In genomic region chr17:4733073-4733531, GRCh38 we compare ENCODE assay signal across 8 cellular contexts. TPM values are rescaled to one million over a fixed set of nuclear protein-coding genes. Genes with fewer than 3 reads are reported as not detected.
DNase-seq lines count a peak whose midpoint lies in the region; ATAC-seq, FAIRE-seq and TF ChIP-seq lines count a peak whose summit lies in the region.
"Had no signal": no experiment of that assay in that cellular context is flagged by ENCODE, and none has a peak within 500 bp of the region (broad histone marks: within the 10 kb centered on the region; RNA-seq: fewer than 3 reads in every experiment).

No MANE protein-coding gene starts in this region.

- H3K27ac ChIP-seq in GM12878 (ENCODE audit: control insufficient read depth, insufficient read depth) (no peak overlapping the region), stomach (peak overlapping the region in 2 of 5 donors; percentile 49 to 97)

- H3K36me3 ChIP-seq in GM12878 (ENCODE audit: control insufficient read depth in 2 of 2, insufficient read depth in 2 of 2, low read length in 1 of 2) (no peaks in the 10 kb centered on the region), stomach (peaks cover 9 to 28% (median 22%) of the 10 kb centered on the region in 4 donors), HAP-1 (replicated peaks) (peaks cover 2% of the 10 kb centered on the region; the same call in 1 of the 2 replicates)

- H4K20me1 ChIP-seq in GM12878 (ENCODE audit: control insufficient read depth, insufficient read depth), result no peaks in the 10 kb centered on the region

- no TSS peak for BruUV-seq in GM12878 (replicated peaks; lab: Mats Ljungman, UMichigan)

- peak; percentile 66 for DNase-seq in NAMALWA (ENCODE audit: low spot score)
- DNase-seq in GM12878 (ENCODE audit: low read depth, low spot score), result no peak
- no peak for DNase-seq in retinal pigment epithelial cell (ENCODE audit: low read depth)
- no peak for DNase-seq in stomach
- no peak for DNase-seq in HAP-1 (ENCODE audit: low spot score in 2 of 2)

- in situ Hi-C loops in GM12878 (cut with MboI) (no loop called here), HAP-1 (cut with MboI; ENCODE audit: low sequenced_read_pairs) (loop anchor here (5.0 kb wide), 1 partner anchor 149 kb away; no protein-coding TSS in a partner anchor)

- no peak for FAIRE-seq in GM12878 (lab: Jason Lieb, UNC)

- CTCF ChIA-PET in GM12878 (lab: Yijun Ruan, JAX), result interaction anchor here (0.6 to 3.0 kb wide), 14 partner anchors 10 to 697 kb away, joined by 3 to 16 read pairs (median 3); partner anchors contain the start of genes ARRB2, RNF167 and SLC25A11

- 0 out of 4 replicates have a peak, but pooled peaks cover 0 to 1% of the 10 kb centered on the region in 2 experiments for H3K27me3 ChIP-seq in GM12878 (replicated peaks in 1 of 2; ENCODE audit: control insufficient read depth in 2 of 2, insufficient read depth in 2 of 2, low read length in 1 of 2)
- H3K27me3 ChIP-seq in stomach, result no peaks in the 10 kb centered on the region
- H3K27me3 ChIP-seq in HAP-1 (ENCODE audit: low read depth), result no peaks in the 10 kb centered on the region

- POLR2A ChIA-PET in GM12878 (lab: Charles Lee), result interaction anchor here (0.5 to 1.4 kb wide), 2 partner anchors 29 to 103 kb away, joined by 5 read pairs; partner anchors contain the start of gene PELP1

- peak overlapping the region; percentile 72 for H3K4me2 ChIP-seq in GM12878 (ENCODE audit: control insufficient read depth, insufficient read depth)

- RAD21 ChIA-PET in GM12878 (lab: Charles Lee; ENCODE audit: unreplicated experiment), result interaction anchor here (1.0 to 1.1 kb wide), 3 partner anchors 21 to 57 kb away, joined by 3 to 8 read pairs (median 3); partner anchors contain the start of gene ARRB2

- TF ChIP-seq EP300 in GM12878 (IDR thresholded peaks at IDR 0.05; ENCODE audit: borderline replicate concordance in 1 of 2, control insufficient read depth in 1 of 2, low read depth in 2 of 2, low read length in 2 of 2), result no peak
- TF ChIP-seq EP300 in stomach (IDR thresholded peaks at IDR 0.05), result no peak

- TF ChIP-seq CTCF in GM12878 (IDR thresholded peaks at IDR 0.05 in 2 of 3, conservative IDR thresholded peaks at IDR 0.05 in 1 of 3; ENCODE audit: control insufficient read depth in 2 of 3, extremely low read depth in 1 of 3, insufficient read depth in 1 of 3, low read depth in 3 of 3, low read length in 3 of 3) (peak; percentile 52 to 68 (median 58)), retinal pigment epithelial cell (conservative IDR thresholded peaks at IDR 0.05; ENCODE audit: low read depth, low read length) (peak; percentile 15), stomach (IDR thresholded peaks at IDR 0.05) (peak in 1 of 7 experiments; percentile 10)

- peak; percentile 63 for TF ChIP-seq RAD21 in GM12878 (IDR thresholded peaks at IDR 0.05; ENCODE audit: insufficient read depth, low read depth, low read length)

- H3K9ac ChIP-seq in GM12878 (ENCODE audit: control insufficient read depth, insufficient read depth, low read length), result no peak overlapping the region; the same call in 1 of the 2 replicates

- 58% methylated on average over 6 of the region's 6 CpGs for WGBS in GM12878 (ENCODE audit: insufficient coverage, insufficient replicate concordance, low lambda C conversion rate, missing lambda C conversion rate)
- 73 to 81% (median 78%) methylated on average over 6 of the region's 6 CpGs for WGBS in stomach, 5 donors

- ATAC-seq in GM18867 (IDR thresholded peaks at IDR 0.05; ENCODE audit: unreplicated experiment), result peak; percentile 30
- ATAC-seq in GM12878, result peak; percentile 71
- ATAC-seq in GM19023 (IDR thresholded peaks at IDR 0.05; ENCODE audit: unreplicated experiment), result no peak

- SMC1A ChIA-PET in GM12878 (lab: Charles Lee; ENCODE audit: uncharacterized antibody, unreplicated experiment), result interaction anchor here (0.6 to 1.9 kb wide), 9 partner anchors 22 to 312 kb away, joined by 3 to 11 read pairs (median 3); partner anchors contain the start of gene ARRB2

- H2AFZ ChIP-seq in GM12878 (ENCODE audit: control insufficient read depth, low read depth, low read length), result no peak overlapping the region

- H3K4me1 ChIP-seq in GM12878 (ENCODE audit: control insufficient read depth, insufficient read depth, low read length) (peaks cover 18% of the 10 kb centered on the region), stomach (peaks cover 6 to 63% (median 23%) of the 10 kb centered on the region in 4 donors), HAP-1 (peaks cover 7% of the 10 kb centered on the region)

- H3K9me3 ChIP-seq in GM12878 (replicated peaks; ENCODE audit: control insufficient read depth, insufficient read depth, low read length), result no peaks in the 10 kb centered on the region
- no peaks in the 10 kb centered on the region for H3K9me3 ChIP-seq in stomach
- no peaks in the 10 kb centered on the region; the same call in 1 of the 2 replicates for H3K9me3 ChIP-seq in HAP-1
- H3K9me3 ChIP-seq: thoracic aorta had no signal

- intact Hi-C loops in GM12878 (cut with micrococcal nuclease; ENCODE audit: unreplicated experiment) (loop anchor here (1.0 to 10.0 kb wide), 3 partner anchors 52 to 169 kb away; partner anchors contain the start of genes CHRNE, GLTPD2 and VMO1), stomach (cut with DNase I; ENCODE audit: low total_unique reads) (loop anchor here (10.0 kb wide), 2 partner anchors 52 to 162 kb away; partner anchors contain the start of genes C17orf107, GLTPD2 and VMO1)

- H3K4me3 ChIP-seq in GM12878 (no peak overlapping the region), retinal pigment epithelial cell (ENCODE audit: low read length) (no peak overlapping the region), stomach (no peak overlapping the region), HAP-1 (no peak overlapping the region)
- H3K4me3 ChIP-seq: thoracic aorta had no signal

- peaks cover 4% of the 10 kb centered on the region for H3K79me2 ChIP-seq in GM12878 (ENCODE audit: control insufficient read depth, insufficient read depth, low read length)

- no peak for TF ChIP-seq POLR2A in GM12878 (IDR thresholded peaks at IDR 0.05; ENCODE audit: low read depth, low read length)
- no peak for TF ChIP-seq POLR2A in stomach (IDR thresholded peaks at IDR 0.05)

RNA-seq across cellular contexts. Expression of gene MED11, which starts 1.9 kb away (rescaled TPM):
- 10.2 and 11.0 TPM in 2 replicates for total RNA-seq in GM12878 (2013; cell fraction: nucleolus; rRNA removed)
- total RNA-seq in GM12878 (2014; rRNA removed), result 31.9 and 32.3 TPM in 2 replicates
- total RNA-seq in GM12878 (2014; rRNA removed; fragmentation: Illumina TruSeq; extraction: Trizol), result 34.9 and 35.1 TPM in 2 replicates
- 18.4 and 22.4 TPM in 2 replicates for total RNA-seq in GM12878 (2021)
- polyA plus RNA-seq in GM12878 (2011; ENCODE audit: low read depth), result 13.5 TPM
- 26.3 and 33.1 TPM in 2 replicates for polyA plus RNA-seq in GM12878 (2011; rRNA removed)
- 43.0 and 45.7 TPM in 2 replicates for polyA plus RNA-seq in GM12878 (2011; cell fraction: cytosol; rRNA removed)
- polyA plus RNA-seq in GM12878 (2011; cell fraction: nucleus; rRNA removed), result 21.0 and 22.3 TPM in 2 replicates
- 15.7 and 18.6 TPM in 2 replicates for polyA plus RNA-seq in GM12878 (2012)
- 26.8 and 31.4 TPM in 2 replicates for polyA plus RNA-seq in GM12878 (2014; fragmentation: Illumina TruSeq; extraction: Trizol)
- polyA plus RNA-seq in GM12878 (2014; fragmentation: Nextera tagmentation; extraction: Ambion mirVana), result 10 to 100 TPM; 41.3 to 45.9 TPM
- polyA plus RNA-seq in GM12878 (2014; rRNA removed), result 35.4 and 40.0 TPM in 2 replicates
- 10 to 100 TPM; 36.9 to 44.3 TPM for polyA plus RNA-seq in GM12878 (2016; fragmentation: Nextera tagmentation; extraction: Ambion mirVana)
- 23.8 and 28.7 TPM in 2 replicates for polyA minus RNA-seq in GM12878 (2011; rRNA and poly(A)+ RNA removed)
- polyA minus RNA-seq in GM12878 (2011; cell fraction: cytosol; rRNA and poly(A)+ RNA removed), result 6.1 and 6.7 TPM in 2 replicates
- 3.7 and 6.0 TPM in 2 replicates for polyA minus RNA-seq in GM12878 (2011; cell fraction: nucleus; rRNA and poly(A)+ RNA removed)
- total RNA-seq in stomach, result 10 to 100 TPM in 3 of 5 donors, 1 to 10 TPM in 2; 3.8 to 81.7 (median 22.0) TPM
- polyA plus RNA-seq in stomach, result 10 to 100 TPM; 42.2 to 49.9 (median 42.4) TPM

RNA-seq across cellular contexts. Expression of gene ZMYND15, which starts 6.5 kb away (rescaled TPM):
- total RNA-seq in GM12878 (2013; cell fraction: nucleolus; rRNA removed), result 0.21 TPM in 1 of 2 replicates, not detected in the other
- total RNA-seq in GM12878 (2014; rRNA removed) (not detected in 2 replicates), GM12878 (2014; rRNA removed; fragmentation: Illumina TruSeq; extraction: Trizol) (0.04 and 0.05 TPM in 2 replicates), GM12878 (2021) (0.08 and 0.11 TPM in 2 replicates), stomach (1 to 10 TPM in 2 of 5 donors, under 1 TPM in 1, not detected in 2; 0.43 to 3.1 (median 1.5) TPM)
- not detected for polyA plus RNA-seq in GM12878 (2011; ENCODE audit: low read depth)
- polyA plus RNA-seq in GM12878 (2011; rRNA removed) (0.04 TPM in 1 of 2 replicates, not detected in the other), GM12878 (2014; fragmentation: Illumina TruSeq; extraction: Trizol) (0.03 TPM in 1 of 2 replicates, not detected in the other), GM12878 (2014; fragmentation: Nextera tagmentation; extraction: Ambion mirVana) (not detected), GM12878 (2014; rRNA removed) (0.17 and 0.19 TPM in 2 replicates), GM12878 (2016; fragmentation: Nextera tagmentation; extraction: Ambion mirVana) (under 1 TPM in 1 of 2 experiments, not detected in 1; 0.07 TPM), stomach (1 to 10 TPM in 2 of 3 donors, not detected in 1; 1.8 to 3.2 TPM)
- polyA plus RNA-seq in GM12878 (2011; cell fraction: cytosol; rRNA removed), result 0.03 and 0.10 TPM in 2 replicates
- polyA plus RNA-seq in GM12878 (2011; cell fraction: nucleus; rRNA removed), result 0.07 and 0.40 TPM in 2 replicates
- polyA plus RNA-seq in GM12878 (2012), result not detected in 2 replicates
- polyA minus RNA-seq in GM12878 (2011; rRNA and poly(A)+ RNA removed), result not detected in 2 replicates
- not detected in 2 replicates for polyA minus RNA-seq in GM12878 (2011; cell fraction: cytosol; rRNA and poly(A)+ RNA removed)
- polyA minus RNA-seq in GM12878 (2011; cell fraction: nucleus; rRNA and poly(A)+ RNA removed), result not detected in 2 replicates

RNA-seq across cellular contexts. Expression of gene CXCL16, which starts 6.6 kb away (rescaled TPM):
- 0.33 TPM in 1 of 2 replicates, not detected in the other for total RNA-seq in GM12878 (2013; cell fraction: nucleolus; rRNA removed)
- total RNA-seq in GM12878 (2014; rRNA removed), result 0.62 and 0.71 TPM in 2 replicates
- 0.67 and 0.74 TPM in 2 replicates for total RNA-seq in GM12878 (2014; rRNA removed; fragmentation: Illumina TruSeq; extraction: Trizol)
- total RNA-seq in GM12878 (2021), result 1.4 and 2.1 TPM in 2 replicates
- 0.30 TPM for polyA plus RNA-seq in GM12878 (2011; ENCODE audit: low read depth)
- 0.68 and 0.84 TPM in 2 replicates for polyA plus RNA-seq in GM12878 (2011; rRNA removed)
- 0.77 and 1.1 TPM in 2 replicates for polyA plus RNA-seq in GM12878 (2011; cell fraction: cytosol; rRNA removed)
- polyA plus RNA-seq in GM12878 (2011; cell fraction: nucleus; rRNA removed), result 0.51 and 0.58 TPM in 2 replicates
- polyA plus RNA-seq in GM12878 (2012), result 0.61 and 0.79 TPM in 2 replicates
- 1.7 and 2.2 TPM in 2 replicates for polyA plus RNA-seq in GM12878 (2014; fragmentation: Illumina TruSeq; extraction: Trizol)
- polyA plus RNA-seq in GM12878 (2014; fragmentation: Nextera tagmentation; extraction: Ambion mirVana), result under 1 TPM; 0.26 to 0.35 TPM
- polyA plus RNA-seq in GM12878 (2014; rRNA removed), result 0.89 and 1.9 TPM in 2 replicates
- polyA plus RNA-seq in GM12878 (2016; fragmentation: Nextera tagmentation; extraction: Ambion mirVana), result under 1 TPM; 0.15 to 0.35 TPM
- 0.22 and 0.88 TPM in 2 replicates for polyA minus RNA-seq in GM12878 (2011; rRNA and poly(A)+ RNA removed)
- not detected in 2 replicates for polyA minus RNA-seq in GM12878 (2011; cell fraction: cytosol; rRNA and poly(A)+ RNA removed)
- 0.12 TPM in 1 of 2 replicates, not detected in the other for polyA minus RNA-seq in GM12878 (2011; cell fraction: nucleus; rRNA and poly(A)+ RNA removed)
- 10 to 100 TPM; 17.4 to 47.4 (median 30.9) TPM for total RNA-seq in stomach
- 10 to 100 TPM; 13.7 to 37.6 (median 26.6) TPM for polyA plus RNA-seq in stomach

RNA-seq across cellular contexts. Expression of gene ARRB2, which starts 22.7 kb away (rescaled TPM):
- total RNA-seq in GM12878 (2013; cell fraction: nucleolus; rRNA removed), result 28.7 and 33.9 TPM in 2 replicates
- total RNA-seq in GM12878 (2014; rRNA removed), result 43.9 and 45.7 TPM in 2 replicates
- 39.8 and 42.7 TPM in 2 replicates for total RNA-seq in GM12878 (2014; rRNA removed; fragmentation: Illumina TruSeq; extraction: Trizol)
- total RNA-seq in GM12878 (2021), result 70.0 and 75.2 TPM in 2 replicates
- polyA plus RNA-seq in GM12878 (2011; ENCODE audit: low read depth), result 18.2 TPM
- 27.3 and 43.5 TPM in 2 replicates for polyA plus RNA-seq in GM12878 (2011; rRNA removed)
- polyA plus RNA-seq in GM12878 (2011; cell fraction: cytosol; rRNA removed), result 48.7 and 59.8 TPM in 2 replicates
- 81.3 and 85.2 TPM in 2 replicates for polyA plus RNA-seq in GM12878 (2011; cell fraction: nucleus; rRNA removed)
- polyA plus RNA-seq in GM12878 (2012), result 33.8 and 44.4 TPM in 2 replicates
- polyA plus RNA-seq in GM12878 (2014; fragmentation: Illumina TruSeq; extraction: Trizol), result 50.3 and 68.4 TPM in 2 replicates
- polyA plus RNA-seq in GM12878 (2014; fragmentation: Nextera tagmentation; extraction: Ambion mirVana), result 1 to 10 TPM; 6.5 to 7.3 TPM
- polyA plus RNA-seq in GM12878 (2014; rRNA removed), result 55.4 and 69.2 TPM in 2 replicates
- 10 to 100 TPM; 29.6 to 31.2 TPM for polyA plus RNA-seq in GM12878 (2016; fragmentation: Nextera tagmentation; extraction: Ambion mirVana)
- polyA minus RNA-seq in GM12878 (2011; rRNA and poly(A)+ RNA removed), result 27.4 and 32.8 TPM in 2 replicates
- 14.8 and 18.0 TPM in 2 replicates for polyA minus RNA-seq in GM12878 (2011; cell fraction: cytosol; rRNA and poly(A)+ RNA removed)
- 13.5 and 18.7 TPM in 2 replicates for polyA minus RNA-seq in GM12878 (2011; cell fraction: nucleus; rRNA and poly(A)+ RNA removed)
- 100 to 1,000 TPM in 1 of 5 donors, 10 to 100 TPM in 4; 18.7 to 157 (median 36.6) TPM for total RNA-seq in stomach
- polyA plus RNA-seq in stomach, result 10 to 100 TPM; 22.2 to 42.6 (median 39.3) TPM

RNA-seq across cellular contexts. Expression of gene PELP1, which starts 29.2 kb away (rescaled TPM):
- 96.1 and 101 TPM in 2 replicates for total RNA-seq in GM12878 (2013; cell fraction: nucleolus; rRNA removed)
- total RNA-seq in GM12878 (2014; rRNA removed), result 21.2 and 22.7 TPM in 2 replicates
- 8.0 and 9.0 TPM in 2 replicates for total RNA-seq in GM12878 (2014; rRNA removed; fragmentation: Illumina TruSeq; extraction: Trizol)
- 92.7 and 100 TPM in 2 replicates for total RNA-seq in GM12878 (2021)
- 24.1 TPM for polyA plus RNA-seq in GM12878 (2011; ENCODE audit: low read depth)
- polyA plus RNA-seq in GM12878 (2011; rRNA removed), result 7.3 and 11.6 TPM in 2 replicates
- polyA plus RNA-seq in GM12878 (2011; cell fraction: cytosol; rRNA removed), result 13.9 and 15.5 TPM in 2 replicates
- 79.6 and 97.5 TPM in 2 replicates for polyA plus RNA-seq in GM12878 (2011; cell fraction: nucleus; rRNA removed)
- 34.4 and 36.6 TPM in 2 replicates for polyA plus RNA-seq in GM12878 (2012)
- polyA plus RNA-seq in GM12878 (2014; fragmentation: Illumina TruSeq; extraction: Trizol), result 7.4 and 21.1 TPM in 2 replicates
- 1 to 10 TPM in 1 of 2 experiments, under 1 TPM in 1; 0.55 to 1.2 TPM for polyA plus RNA-seq in GM12878 (2014; fragmentation: Nextera tagmentation; extraction: Ambion mirVana)
- polyA plus RNA-seq in GM12878 (2014; rRNA removed), result 21.9 and 25.3 TPM in 2 replicates
- 10 to 100 TPM; 21.7 to 23.8 TPM for polyA plus RNA-seq in GM12878 (2016; fragmentation: Nextera tagmentation; extraction: Ambion mirVana)
- 29.1 and 40.1 TPM in 2 replicates for polyA minus RNA-seq in GM12878 (2011; rRNA and poly(A)+ RNA removed)
- 16.2 and 17.2 TPM in 2 replicates for polyA minus RNA-seq in GM12878 (2011; cell fraction: cytosol; rRNA and poly(A)+ RNA removed)
- polyA minus RNA-seq in GM12878 (2011; cell fraction: nucleus; rRNA and poly(A)+ RNA removed), result 38.9 and 62.0 TPM in 2 replicates
- 10 to 100 TPM in 4 of 5 donors, 1 to 10 TPM in 1; 8.0 to 75.6 (median 22.4) TPM for total RNA-seq in stomach
- 10 to 100 TPM; 13.1 to 21.7 (median 21.1) TPM for polyA plus RNA-seq in stomach

Comparison
In these comparisons a context has a peak if more than half of its experiments do, and no peak if none do; other contexts are left out.
1. RNA of gene CXCL16, which starts 6.6 kb away (total RNA-seq): 17.4 to 47.4 TPM in stomach; 0.33 to 2.1 TPM in GM12878; every median in the first group is over 4 times any median in the second.